In the genomic region with DNA sequence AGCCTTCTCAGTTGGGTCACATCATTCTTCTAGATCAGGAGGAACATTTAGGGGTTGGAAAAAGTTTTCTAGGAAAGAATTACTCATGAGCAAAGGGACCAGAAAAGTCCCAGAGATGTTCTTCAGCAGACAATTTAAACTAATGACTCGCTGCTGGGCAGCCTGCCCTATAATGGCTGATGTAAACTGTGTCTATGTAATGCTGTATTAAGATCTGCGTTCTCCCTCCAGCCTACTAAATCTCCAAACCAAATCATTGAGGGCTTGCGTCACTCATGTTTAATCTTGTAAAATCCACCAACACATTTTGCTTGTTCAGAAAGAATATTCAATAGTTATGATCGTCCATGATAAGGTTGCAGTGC, we compare ENCODE assay signal across 9 cellular contexts.
DNase-seq lines count a peak whose midpoint lies in the region; ATAC-seq and TF ChIP-seq lines count a peak whose summit lies in the region.
"Had no signal": no experiment of that assay in that cellular context is flagged by ENCODE, and none has a peak within 500 bp of the region (broad histone marks: within the 10 kb centered on the region; RNA-seq: fewer than 3 reads in every experiment).

No MANE protein-coding gene starts in this region.

- no peak overlapping the region for H3K4me3 Mint-ChIP-seq in nephron progenitor cell

- no peaks in the 10 kb centered on the region for H3K36me3 ChIP-seq in esophagus muscularis mucosa
- no peaks in the 10 kb centered on the region for H3K36me3 ChIP-seq in psoas muscle (ENCODE audit: insufficient read depth in 1 of 2, low read depth in 1 of 2)

- H3K4me1 Mint-ChIP-seq in nephron progenitor cell = peaks cover 10% of the 10 kb centered on the region

- no peaks in the 10 kb centered on the region for H3K36me3 Mint-ChIP-seq in nephron progenitor cell (ENCODE audit: low read depth)

- no peak overlapping the region for H3K27ac Mint-ChIP-seq in nephron progenitor cell

- H3K9me3 ChIP-seq in esophagus muscularis mucosa (no peaks in the 10 kb centered on the region), psoas muscle (no peaks in the 10 kb centered on the region)

- H3K4me1 ChIP-seq in esophagus muscularis mucosa (peaks cover 15 to 28% (median 22%) of the 10 kb centered on the region in 4 donors), psoas muscle (peaks cover 3% of the 10 kb centered on the region)

- DNase-seq in RKO (ENCODE audit: low spot score) (peak; percentile 45), esophagus muscularis mucosa (ENCODE audit: extremely low spot score) (no peak), psoas muscle (peak in 1 of 2 donors; percentile 75), kidney glomerular epithelial cell (lab: John Stamatoyannopoulos, UW) (no peak), NCI-H1092 (lab: John Stamatoyannopoulos, UW) (no peak), nephron progenitor cell (no peak)

- peak overlapping the region; percentile 18 to 37 (median 35) for H3K27ac ChIP-seq in esophagus muscularis mucosa (replicated peaks in 1 of 4)
- H3K27ac ChIP-seq in psoas muscle = peak overlapping the region; percentile 12
- H3K27ac ChIP-seq: KMS-11 had no signal

- intact Hi-C loops in esophagus muscularis mucosa (cut with DNase I) (no loop called here), psoas muscle (cut with DNase I) (no loop called here)

- H3K27me3 Mint-ChIP-seq in nephron progenitor cell (ENCODE audit: low read depth, poor library complexity) = peaks cover 6% of the 10 kb centered on the region

- H3K27me3 ChIP-seq in esophagus muscularis mucosa (no peaks in the 10 kb centered on the region), psoas muscle (ENCODE audit: insufficient read depth in 3 of 3, low read length in 2 of 3) (peaks cover 0 to 3% (median 2%) of the 10 kb centered on the region in 3 donors)

- TF ChIP-seq CTCF in esophagus muscularis mucosa (IDR thresholded peaks at IDR 0.05) (no peak), psoas muscle (IDR thresholded peaks at IDR 0.05) (no peak), nephron progenitor cell (IDR thresholded peaks at IDR 0.05) (no peak)

- ATAC-seq in GM18502 (IDR thresholded peaks at IDR 0.05; ENCODE audit: poor library complexity, unreplicated experiment) (peak; percentile 3), psoas muscle (no peak), GM18861 (IDR thresholded peaks at IDR 0.05; ENCODE audit: unreplicated experiment) (no peak)

- peaks cover 3% of the 10 kb centered on the region for H3K9me3 Mint-ChIP-seq in nephron progenitor cell

- WGBS in esophagus muscularis mucosa = 43% methylated on average over 4 of the region's 4 CpGs
- 24 to 43% (median 26%) methylated on average over 4 of the region's 4 CpGs for WGBS in psoas muscle, 3 donors

- TF ChIP-seq POLR2A in esophagus muscularis mucosa (IDR thresholded peaks at IDR 0.05; ENCODE audit: low read depth) = no peak

- no peak for TF ChIP-seq EP300 in esophagus muscularis mucosa (IDR thresholded peaks at IDR 0.05)

- H3K4me3 ChIP-seq in esophagus muscularis mucosa (no peak overlapping the region), psoas muscle (no peak overlapping the region)
